Comparison of ENCODE assay signal across 21 cellular contexts in the genomic region with DNA sequence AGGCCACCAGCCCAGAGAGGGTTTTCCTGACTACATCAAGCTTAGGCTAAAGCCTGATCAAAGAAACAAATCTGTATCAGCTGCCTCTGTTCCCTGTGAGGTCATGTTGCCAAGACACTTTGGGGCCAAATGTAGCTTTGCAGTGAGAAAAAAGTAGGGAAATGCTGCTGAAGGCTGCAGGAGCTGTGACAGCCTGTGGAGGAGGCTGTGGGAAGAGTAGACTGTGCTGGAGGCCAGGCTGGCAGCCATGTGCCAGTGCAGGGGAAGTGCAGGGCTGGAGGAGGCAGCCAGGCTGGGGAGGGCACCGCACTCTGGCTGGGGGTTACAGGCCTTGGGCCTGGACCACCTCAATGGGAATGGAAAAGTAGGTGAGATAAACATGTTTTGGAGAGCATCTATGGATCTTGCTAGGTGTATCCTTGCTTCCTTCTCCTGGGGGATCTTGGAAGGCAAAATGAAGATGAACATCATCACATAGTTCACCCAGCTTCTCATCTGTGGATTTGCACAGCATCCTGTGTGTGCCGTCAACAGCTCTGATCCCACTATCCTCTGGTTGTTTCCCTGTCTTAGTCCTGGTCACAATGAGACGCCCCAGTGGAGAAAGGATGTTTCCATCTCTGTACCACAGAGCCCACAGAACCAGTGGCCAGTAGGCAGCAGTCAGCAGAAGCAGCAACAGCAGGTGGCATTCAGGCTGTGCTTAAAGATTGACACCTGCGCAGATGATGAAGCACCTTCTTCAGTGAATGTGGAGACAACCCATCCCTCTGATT.
A peak's percentile ranks its signal among the peaks of the same experiment; 100 is the strongest.
DNase-seq lines count a peak whose midpoint lies in the region; ATAC-seq and TF ChIP-seq lines count a peak whose summit lies in the region.
"Had no signal": no experiment of that assay in that cellular context is flagged by ENCODE, and none has a peak within 500 bp of the region (broad histone marks: within the 10 kb centered on the region; RNA-seq: fewer than 3 reads in every experiment).

No MANE protein-coding gene starts in this region.

- peak; percentile 39 for DNase-seq in natural killer cell treated with Interleukin-12 subunit alpha and Interleukin-12 subunit beta and Interleukin-15 and Interleukin-18, amount 100 ng/mL, for 72 hours (ENCODE audit: low spot score)
- DNase-seq in natural killer cell (no peak), islet precursor cell (peak; percentile 29), osteocyte (ENCODE audit: extremely low spot score, unreplicated experiment) (peak; percentile 65), type B pancreatic cell (ENCODE audit: extremely low spot score, unreplicated experiment) (peak; percentile 42), NCI-H1105 (lab: John Stamatoyannopoulos, UW) (no peak), PC-9 (no peak)
- no peak for DNase-seq in activated T-helper 2 cell treated with anti-CD3 and anti-CD28 coated beads, Interferon-gamma antibody, Interleukin-2, Interleukin-4, amounts not matched to agents 10 μg/mL and 5 μg/mL and 100 μg/mL, durations not matched to agents 14 hours and 24 hours and 36 hours (ENCODE audit: low spot score)
- DNase-seq: ACHN; BE2C; C1 segment of cervical spinal cord; CD4-positive, CD25-positive, alpha-beta regulatory T cell; CD8-positive, alpha-beta memory T cell; COR-L47; DMS 273 treated with DMSO at 0.1 percent for 48 hours; DMS53; DND-41; EL had no signal

- H3K27ac Mint-ChIP-seq in natural killer cell treated with Interleukin-12 subunit alpha and Interleukin-12 subunit beta and Interleukin-15 and Interleukin-18, amount 100 ng/mL, for 72 hours, result no peak overlapping the region
- H3K27ac Mint-ChIP-seq in natural killer cell (no peak overlapping the region), osteocyte (ENCODE audit: unreplicated experiment) (no peak overlapping the region), type B pancreatic cell (no peak overlapping the region)
- no peak overlapping the region for H3K27ac Mint-ChIP-seq in activated T-helper 2 cell treated with anti-CD3 and anti-CD28 coated beads, Interferon-gamma antibody, Interleukin-2, Interleukin-4, amounts not matched to agents 10 μg/mL and 5 μg/mL and 100 μg/mL, durations not matched to agents 14 hours and 24 hours and 36 hours
- H3K27ac Mint-ChIP-seq: CD8-positive, alpha-beta memory T cell had no signal

- H3K79me2 ChIP-seq in PC-9 (ENCODE audit: low read depth), result no peaks in the 10 kb centered on the region

- H4K20me1 ChIP-seq in PC-9 (ENCODE audit: insufficient read depth), result no peaks in the 10 kb centered on the region

- CTCF ChIA-PET in PC-9 (lab: Charles Lee), result no interaction called here

- intact Hi-C loops in natural killer cell (cut with micrococcal nuclease) (no loop called here), PC-9 (cut with micrococcal nuclease; ENCODE audit: unreplicated experiment) (no loop called here)
- intact Hi-C loops in activated T-helper 2 cell treated with anti-CD3 and anti-CD28 coated beads, Interferon-gamma antibody, Interleukin-2, Interleukin-4, amounts not matched to agents 10 μg/mL and 5 μg/mL and 100 μg/mL, durations not matched to agents 14 hours and 24 hours and 36 hours (cut with micrococcal nuclease), result no loop called here

- no peak overlapping the region for H3K27ac ChIP-seq in PC-9

- no peaks in the 10 kb centered on the region for H3K36me3 Mint-ChIP-seq in natural killer cell treated with Interleukin-12 subunit alpha and Interleukin-12 subunit beta and Interleukin-15 and Interleukin-18, amount 100 ng/mL, for 72 hours
- H3K36me3 Mint-ChIP-seq in natural killer cell (no peaks in the 10 kb centered on the region), osteocyte (ENCODE audit: unreplicated experiment) (no peaks in the 10 kb centered on the region), type B pancreatic cell (no peaks in the 10 kb centered on the region)
- H3K36me3 Mint-ChIP-seq in activated T-helper 2 cell treated with anti-CD3 and anti-CD28 coated beads, Interferon-gamma antibody, Interleukin-2, Interleukin-4, amounts not matched to agents 10 μg/mL and 5 μg/mL and 100 μg/mL, durations not matched to agents 14 hours and 24 hours and 36 hours (ENCODE audit: low read depth), result no peaks in the 10 kb centered on the region
- H3K36me3 Mint-ChIP-seq: CD4-positive, CD25-positive, alpha-beta regulatory T cell had no signal

- peaks cover 11 to 15% of the 10 kb centered on the region in 2 donors for H3K27me3 Mint-ChIP-seq in natural killer cell treated with Interleukin-12 subunit alpha and Interleukin-12 subunit beta and Interleukin-15 and Interleukin-18, amount 100 ng/mL, for 72 hours
- H3K27me3 Mint-ChIP-seq in natural killer cell (ENCODE audit: low read depth in 2 of 2), result peaks cover 17 to 21% of the 10 kb centered on the region in 2 donors
- H3K27me3 Mint-ChIP-seq in osteocyte (ENCODE audit: unreplicated experiment), result peaks cover 60% of the 10 kb centered on the region
- peaks cover 10% of the 10 kb centered on the region for H3K27me3 Mint-ChIP-seq in type B pancreatic cell
- H3K27me3 Mint-ChIP-seq in activated T-helper 2 cell treated with anti-CD3 and anti-CD28 coated beads, Interferon-gamma antibody, Interleukin-2, Interleukin-4, amounts not matched to agents 10 μg/mL and 5 μg/mL and 100 μg/mL, durations not matched to agents 14 hours and 24 hours and 36 hours (ENCODE audit: low read depth), result peaks cover 15% of the 10 kb centered on the region

- POLR2A ChIA-PET in PC-9 (lab: Charles Lee; ENCODE audit: unreplicated experiment), result interaction anchor here (0.7 kb wide), 1 partner anchor 9 kb away, joined by 3 read pairs; no protein-coding TSS in a partner anchor

- H3K36me3 ChIP-seq in PC-9 (ENCODE audit: low read depth), result no peaks in the 10 kb centered on the region
- H3K36me3 ChIP-seq: BE2C, HAP-1 had no signal

- peaks cover 31% of the 10 kb centered on the region for H3K27me3 ChIP-seq in PC-9 (ENCODE audit: insufficient read depth, low read depth)

- no peaks in the 10 kb centered on the region; the same call in 1 of the 2 replicates for H3K4me1 ChIP-seq in PC-9 (replicated peaks; ENCODE audit: insufficient read depth)
- H3K4me1 ChIP-seq: BE2C, HAP-1 had no signal

- TF ChIP-seq CTCF in natural killer cell (IDR thresholded peaks at IDR 0.05) (no peak), osteocyte (IDR thresholded peaks at IDR 0.05) (no peak), type B pancreatic cell (conservative IDR thresholded peaks at IDR 0.05) (no peak), PC-9 (conservative IDR thresholded peaks at IDR 0.05) (no peak)

- no peak overlapping the region for H2AFZ ChIP-seq in PC-9

- no peak overlapping the region for H3K4me3 ChIP-seq in PC-9
- H3K4me3 ChIP-seq: GM12878, HAP-1 had no signal

- no peak overlapping the region for H3K4me2 ChIP-seq in PC-9

- ATAC-seq in natural killer cell treated with Interleukin-12 subunit alpha and Interleukin-12 subunit beta and Interleukin-15 and Interleukin-18, amount 100 ng/mL, for 72 hours, result peak in 1 of 2 donors; percentile 29
- no peak for ATAC-seq in natural killer cell
- ATAC-seq: GM12878, HepG2 had no signal

- H3K9me3 ChIP-seq in PC-9 (ENCODE audit: insufficient read depth, low read depth), result 0 out of 2 replicates have a peak, but pooled peaks cover 6% of the 10 kb centered on the region
- H3K9me3 ChIP-seq: BE2C, HAP-1 had no signal

- H3K4me1 Mint-ChIP-seq in natural killer cell treated with Interleukin-12 subunit alpha and Interleukin-12 subunit beta and Interleukin-15 and Interleukin-18, amount 100 ng/mL, for 72 hours (ENCODE audit: low read depth in 2 of 2), result no peaks in the 10 kb centered on the region
- H3K4me1 Mint-ChIP-seq in natural killer cell, result no peaks in the 10 kb centered on the region
- no peaks in the 10 kb centered on the region for H3K4me1 Mint-ChIP-seq in osteocyte (ENCODE audit: unreplicated experiment)
- H3K4me1 Mint-ChIP-seq in type B pancreatic cell (ENCODE audit: unreplicated experiment), result peaks cover 17% of the 10 kb centered on the region
- H3K4me1 Mint-ChIP-seq in activated T-helper 2 cell treated with anti-CD3 and anti-CD28 coated beads, Interferon-gamma antibody, Interleukin-2, Interleukin-4, amounts not matched to agents 10 μg/mL and 5 μg/mL and 100 μg/mL, durations not matched to agents 14 hours and 24 hours and 36 hours (ENCODE audit: low read depth), result peaks cover 6% of the 10 kb centered on the region
- H3K4me1 Mint-ChIP-seq: CD4-positive, CD25-positive, alpha-beta regulatory T cell; CD8-positive, alpha-beta memory T cell had no signal

- no peaks in the 10 kb centered on the region for H3K9me3 Mint-ChIP-seq in natural killer cell treated with Interleukin-12 subunit alpha and Interleukin-12 subunit beta and Interleukin-15 and Interleukin-18, amount 100 ng/mL, for 72 hours
- H3K9me3 Mint-ChIP-seq in natural killer cell (no peaks in the 10 kb centered on the region), osteocyte (ENCODE audit: unreplicated experiment) (peaks cover 13% of the 10 kb centered on the region), type B pancreatic cell (peaks cover 12% of the 10 kb centered on the region)
- no peaks in the 10 kb centered on the region for H3K9me3 Mint-ChIP-seq in activated T-helper 2 cell treated with anti-CD3 and anti-CD28 coated beads, Interferon-gamma antibody, Interleukin-2, Interleukin-4, amounts not matched to agents 10 μg/mL and 5 μg/mL and 100 μg/mL, durations not matched to agents 14 hours and 24 hours and 36 hours

- H3K4me3 Mint-ChIP-seq in natural killer cell treated with Interleukin-12 subunit alpha and Interleukin-12 subunit beta and Interleukin-15 and Interleukin-18, amount 100 ng/mL, for 72 hours, result no peak overlapping the region
- H3K4me3 Mint-ChIP-seq in natural killer cell (no peak overlapping the region), osteocyte (ENCODE audit: unreplicated experiment) (no peak overlapping the region), type B pancreatic cell (no peak overlapping the region)
- no peak overlapping the region for H3K4me3 Mint-ChIP-seq in activated T-helper 2 cell treated with anti-CD3 and anti-CD28 coated beads, Interferon-gamma antibody, Interleukin-2, Interleukin-4, amounts not matched to agents 10 μg/mL and 5 μg/mL and 100 μg/mL, durations not matched to agents 14 hours and 24 hours and 36 hours (ENCODE audit: low read depth)
- H3K4me3 Mint-ChIP-seq: CD4-positive, CD25-positive, alpha-beta regulatory T cell; CD8-positive, alpha-beta memory T cell had no signal

- no peaks in the 10 kb centered on the region for H3F3A ChIP-seq in PC-9 (ENCODE audit: insufficient read depth, low read depth)

- no peaks in the 10 kb centered on the region for H3K9me2 ChIP-seq in PC-9 (ENCODE audit: insufficient read depth)

- BruUV-seq in PC-9 (replicated peaks; lab: Mats Ljungman, UMichigan), result no TSS peak

Comparison
In these comparisons a context has a peak if more than half of its experiments do, and no peak if none do; other contexts are left out.
1. DNase-seq: peak in natural killer cell treated with Interleukin-12 subunit alpha and Interleukin-12 subunit beta and Interleukin-15 and Interleukin-18, amount 100 ng/mL, for 72 hours (single experiment), islet precursor cell (single experiment), osteocyte (single experiment) and type B pancreatic cell (single experiment); none in natural killer cell (single experiment), NCI-H1105 (single experiment), activated T-helper 2 cell treated with anti-CD3 and anti-CD28 coated beads, Interferon-gamma antibody, Interleukin-2, Interleukin-4, amounts not matched to agents 10 μg/mL and 5 μg/mL and 100 μg/mL, durations not matched to agents 14 hours and 24 hours and 36 hours (single experiment) and PC-9 (0 of 2).